Comparison of ENCODE assay signal across 21 cellular contexts in genomic region chr2:181660181-181660580, GRCh38. TPM values are rescaled to one million over a fixed set of nuclear protein-coding genes. Genes with fewer than 3 reads are reported as not detected.
A peak's percentile ranks its signal among the peaks of the same experiment; 100 is the strongest.
DNase-seq lines count a peak whose midpoint lies in the region; ATAC-seq and TF ChIP-seq lines count a peak whose summit lies in the region.
"Had no signal": no experiment of that assay in that cellular context is flagged by ENCODE, and none has a peak within 500 bp of the region (broad histone marks: within the 10 kb centered on the region; RNA-seq: fewer than 3 reads in every experiment).

No MANE protein-coding gene starts in this region.

- H3K79me1 ChIP-seq in neuronal stem cell (ENCODE audit: low read depth, low read length) = no peaks in the 10 kb centered on the region

- H4K91ac ChIP-seq in neuronal stem cell (ENCODE audit: low read depth, low read length, poor library complexity) = no peak overlapping the region

- H2AFZ ChIP-seq in neuronal stem cell (ENCODE audit: low read length) = no peak overlapping the region

- no peak overlapping the region for H4K8ac ChIP-seq in neuronal stem cell (ENCODE audit: low read depth, low read length)

- TF ChIP-seq CTCF in WERI-Rb-1 (IDR thresholded peaks at IDR 0.05; ENCODE audit: low read depth, low read length) = no peak

- WGBS in neuronal stem cell (ENCODE audit: extremely low coverage in 2 of 2, insufficient read length in 2 of 2, insufficient replicate concordance in 1 of 2), 2 donors = no CpG with 5 or more reads among the region's 3 CpGs

- H3K9me3 ChIP-seq in WERI-Rb-1 (ENCODE audit: severe bottlenecking) = no peaks in the 10 kb centered on the region
- peaks cover 0 to 3% of the 10 kb centered on the region in 2 donors for H3K9me3 ChIP-seq in neuronal stem cell (replicated peaks in 1 of 2; ENCODE audit: control insufficient read depth in 2 of 2, insufficient read depth in 1 of 2, low read depth in 1 of 2, low read length in 2 of 2)
- H3K9me3 ChIP-seq: BE2C had no signal

- H3K27ac ChIP-seq in WERI-Rb-1 = peak overlapping the region; percentile 6; the same call in 1 of the 2 replicates
- no peak overlapping the region for H3K27ac ChIP-seq in neuronal stem cell (replicated peaks; ENCODE audit: low read length)

- no peak overlapping the region for H3K4me2 ChIP-seq in neuronal stem cell (ENCODE audit: insufficient read depth, low read length, poor library complexity, severe bottlenecking)

- H3K27me3 ChIP-seq in WERI-Rb-1 (ENCODE audit: insufficient read depth, low read depth, severe bottlenecking) (no peaks in the 10 kb centered on the region), neuronal stem cell (ENCODE audit: control insufficient read depth in 3 of 3, insufficient read depth in 3 of 3, low read depth in 1 of 3, low read length in 3 of 3) (peaks cover 0 to 70% (median 36%) of the 10 kb centered on the region in 3 experiments)

- H3K4me3 ChIP-seq in WERI-Rb-1 (ENCODE audit: low read depth, low read length) (no peak overlapping the region), neuronal stem cell (ENCODE audit: low read length in 2 of 2) (peak overlapping the region in 1 of 2 donors; percentile 51)

- no peak overlapping the region for H3K23ac ChIP-seq in neuronal stem cell (ENCODE audit: low read depth, low read length, poor library complexity)

- H2BK15ac ChIP-seq in neuronal stem cell (ENCODE audit: low read length) = no peak overlapping the region

- H2BK120ac ChIP-seq in neuronal stem cell (ENCODE audit: low read depth, low read length) = no peak overlapping the region

- H2BK12ac ChIP-seq in neuronal stem cell (ENCODE audit: low read length) = no peak overlapping the region

- DNase-seq in COLO668 (lab: John Stamatoyannopoulos, UW; ENCODE audit: unreplicated experiment) (peak; percentile 11), DMS53 treated with DMSO at 0.1 percent for 48 hours (lab: John Stamatoyannopoulos, UW; ENCODE audit: unreplicated experiment) (peak; percentile 82), NCI-H2227 (lab: John Stamatoyannopoulos, UW; ENCODE audit: unreplicated experiment) (peak; percentile 62), WERI-Rb-1 (no peak), neuronal stem cell (ENCODE audit: low spot score) (no peak)
- DNase-seq: BE2C; CD4-positive, CD25-positive, alpha-beta regulatory T cell; COR-L47; DMS 273 treated with DMSO at 0.1 percent for 48 hours; KG1; MV-4-11; NCI-H187 treated with DMSO at 0.1 percent for 48 hours; NCI-H2107; NCI-H446; NCI-H526; NK-92 treated with Interleukin-12 subunit alpha and Interleukin-12 subunit beta, amount 100 ng/mL, for 24 hours had no signal

- H3K4me1 ChIP-seq in neuronal stem cell (ENCODE audit: control insufficient read depth in 2 of 2, insufficient read depth in 1 of 2, low read depth in 1 of 2, low read length in 2 of 2) = peaks cover 0 to 6% of the 10 kb centered on the region in 2 donors
- H3K4me1 ChIP-seq: BE2C had no signal

- H3K36me3 ChIP-seq in WERI-Rb-1 (no peaks in the 10 kb centered on the region), neuronal stem cell (replicated peaks in 1 of 2; ENCODE audit: control insufficient read depth in 2 of 2, insufficient read depth in 2 of 2, low read length in 2 of 2) (no peaks in the 10 kb centered on the region)
- H3K36me3 ChIP-seq: BE2C had no signal

- no peak overlapping the region for H2BK5ac ChIP-seq in neuronal stem cell (ENCODE audit: low read length)

- H2AK5ac ChIP-seq in neuronal stem cell (ENCODE audit: low read depth, low read length) = no peak overlapping the region

- H3K9ac ChIP-seq in neuronal stem cell (ENCODE audit: low read depth, low read length, poor library complexity) = no peak overlapping the region

- no peak overlapping the region for H3K4ac ChIP-seq in neuronal stem cell (ENCODE audit: low read length)

- no peak for ATAC-seq in GM19455 (IDR thresholded peaks at IDR 0.05; ENCODE audit: unreplicated experiment)
- ATAC-seq in HG02623 (IDR thresholded peaks at IDR 0.05; ENCODE audit: unreplicated experiment) = no peak
- no peak for ATAC-seq in GM18517 (IDR thresholded peaks at IDR 0.05; ENCODE audit: unreplicated experiment)
- ATAC-seq: Panc1, SK-N-SH treated with all-trans-retinoic acid at 6 μM for 48 hours had no signal

- no peak overlapping the region for H3K14ac ChIP-seq in neuronal stem cell (ENCODE audit: low read length)

- H3K18ac ChIP-seq in neuronal stem cell (ENCODE audit: low read length) = no peak overlapping the region

RNA-seq across cellular contexts. Expression of gene CERKL, which starts 3.3 kb away (rescaled TPM):
- polyA plus RNA-seq in neuronal stem cell (2013, experiment 1 of 2) = 0.13 TPM
- polyA plus RNA-seq in neuronal stem cell (2013, experiment 2 of 2) = 0.11 TPM

RNA-seq across cellular contexts. Expression of gene NEUROD1, which starts 20.1 kb away (rescaled TPM):
- 0.66 TPM for polyA plus RNA-seq in neuronal stem cell (2013, experiment 1 of 2)
- polyA plus RNA-seq in neuronal stem cell (2013, experiment 2 of 2) = 0.51 TPM
- polyA plus RNA-seq: CD4-positive, CD25-positive, alpha-beta regulatory T cell had no signal

Comparison
In these comparisons a context has a peak if more than half of its experiments do, and no peak if none do; other contexts are left out.
1. DNase-seq: peak in COLO668 (single experiment), DMS53 treated with DMSO at 0.1 percent for 48 hours (single experiment) and NCI-H2227 (single experiment); none in WERI-Rb-1 (single experiment) and neuronal stem cell (single experiment).